Comparison of ENCODE assay signal across 1 cellular context in genomic region chr3:184336484-184337230, GRCh38.
TF ChIP-seq lines count a peak whose summit lies in the region.

No MANE protein-coding gene starts in this region.

TF ChIP-seq in SK-N-SH, 30 proteins besides CTCF, POLR2A, EP300 and RAD21:
- TF ChIP-seq TAF1 (IDR thresholded peaks at IDR 0.05; ENCODE audit: borderline replicate concordance, low read depth, low read length) (no peak), NFIC (IDR thresholded peaks at IDR 0.05; ENCODE audit: borderline replicate concordance) (no peak), EZH2phosphoT487 (IDR thresholded peaks at IDR 0.05; ENCODE audit: borderline replicate concordance, low read depth) (no peak), USF1 (IDR thresholded peaks at IDR 0.05; ENCODE audit: borderline replicate concordance, low read depth) (peak; percentile 47; the same call in 1 of the 2 replicates), RXRA (IDR thresholded peaks at IDR 0.05; ENCODE audit: borderline replicate concordance, low read depth) (no peak), MXI1 (IDR thresholded peaks at IDR 0.05; ENCODE audit: low read depth, low read length) (peak; percentile 70), MAX (IDR thresholded peaks at IDR 0.05; ENCODE audit: low read depth) (peak; percentile 35; the same call in 1 of the 2 replicates), JUND (IDR thresholded peaks at IDR 0.05) (no peak), GABPA (IDR thresholded peaks at IDR 0.05; ENCODE audit: low read depth) (peak; percentile 61)
